In genomic region chrX:139766545-139766983, GRCh38 we compare ENCODE assay signal across 9 cellular contexts. TPM values are rescaled to one million over a fixed set of nuclear protein-coding genes. Genes with fewer than 3 reads are reported as not detected.
DNase-seq lines count a peak whose midpoint lies in the region; ATAC-seq, FAIRE-seq and TF ChIP-seq lines count a peak whose summit lies in the region.
"Had no signal": no experiment of that assay in that cellular context is flagged by ENCODE, and none has a peak within 500 bp of the region (broad histone marks: within the 10 kb centered on the region; RNA-seq: fewer than 3 reads in every experiment).

No MANE protein-coding gene starts in this region.

- no peaks in the 10 kb centered on the region for H3K27me3 Mint-ChIP-seq in activated naive CD8-positive, alpha-beta T cell treated with anti-CD3 and anti-CD28 coated beads, Interleukin-2, amount 50 U/mL, for 24 hours
- H3K27me3 Mint-ChIP-seq in Caco-2 (ENCODE audit: insufficient read depth, unreplicated experiment) = no peaks in the 10 kb centered on the region
- H3K27me3 Mint-ChIP-seq: progenitor cell of endocrine pancreas had no signal

- H3K27ac ChIP-seq in neuronal stem cell (replicated peaks; ENCODE audit: low read length) = no peak overlapping the region

- H3K9me3 Mint-ChIP-seq in activated naive CD8-positive, alpha-beta T cell treated with anti-CD3 and anti-CD28 coated beads, Interleukin-2, amount 50 U/mL, for 24 hours = no peaks in the 10 kb centered on the region
- H3K9me3 Mint-ChIP-seq in Caco-2 (ENCODE audit: unreplicated experiment) = no peaks in the 10 kb centered on the region

- H2AK5ac ChIP-seq in neuronal stem cell (ENCODE audit: low read depth, low read length) = no peak overlapping the region

- WGBS in neuronal stem cell (ENCODE audit: extremely low coverage in 2 of 2, insufficient read length in 2 of 2, insufficient replicate concordance in 1 of 2), 2 donors = no CpG with 5 or more reads among the region's 5 CpGs

- no peak overlapping the region for H4K8ac ChIP-seq in neuronal stem cell (ENCODE audit: low read depth, low read length)

- no peak overlapping the region for H2BK120ac ChIP-seq in neuronal stem cell (ENCODE audit: low read depth, low read length)

- no peak overlapping the region for H3K9ac ChIP-seq in neuronal stem cell (ENCODE audit: low read depth, low read length, poor library complexity)

- no peak overlapping the region for H2BK5ac ChIP-seq in neuronal stem cell (ENCODE audit: low read length)

- H3K18ac ChIP-seq in neuronal stem cell (ENCODE audit: low read length) = no peak overlapping the region

- no peak overlapping the region for H3K23ac ChIP-seq in neuronal stem cell (ENCODE audit: low read depth, low read length, poor library complexity)

- H2BK12ac ChIP-seq in neuronal stem cell (ENCODE audit: low read length) = no peak overlapping the region

- CTCF ChIA-PET in Caco-2 (lab: Charles Lee) = no interaction called here

- no peak overlapping the region for H3K4me2 ChIP-seq in neuronal stem cell (ENCODE audit: insufficient read depth, low read length, poor library complexity, severe bottlenecking)

- no peak overlapping the region for H3K14ac ChIP-seq in neuronal stem cell (ENCODE audit: low read length)

- H3K4me1 Mint-ChIP-seq in activated naive CD8-positive, alpha-beta T cell treated with anti-CD3 and anti-CD28 coated beads, Interleukin-2, amount 50 U/mL, for 24 hours = no peaks in the 10 kb centered on the region
- no peaks in the 10 kb centered on the region for H3K4me1 Mint-ChIP-seq in Caco-2 (ENCODE audit: low read depth, unreplicated experiment)

- no peaks in the 10 kb centered on the region for H3K27me3 ChIP-seq in Caco-2 (replicated peaks; ENCODE audit: control insufficient read depth, insufficient read depth, low read length)
- no peaks in the 10 kb centered on the region for H3K27me3 ChIP-seq in neuronal stem cell (ENCODE audit: control insufficient read depth in 3 of 3, insufficient read depth in 3 of 3, low read depth in 1 of 3, low read length in 3 of 3)

- intact Hi-C loops in Caco-2 (cut with micrococcal nuclease; ENCODE audit: unreplicated experiment) = no loop called here

- H2BK15ac ChIP-seq in neuronal stem cell (ENCODE audit: low read length) = no peak overlapping the region

- H4K91ac ChIP-seq in neuronal stem cell (ENCODE audit: low read depth, low read length, poor library complexity) = no peak overlapping the region

- no peak overlapping the region for H3K27ac Mint-ChIP-seq in activated naive CD8-positive, alpha-beta T cell treated with anti-CD3 and anti-CD28 coated beads, Interleukin-2, amount 50 U/mL, for 24 hours
- no peak overlapping the region for H3K27ac Mint-ChIP-seq in Caco-2 (ENCODE audit: unreplicated experiment)
- H3K27ac Mint-ChIP-seq: progenitor cell of endocrine pancreas had no signal

- TF ChIP-seq CTCF in Caco-2 (IDR thresholded peaks at IDR 0.05; ENCODE audit: insufficient read depth in 1 of 2, low read depth in 1 of 2, low read length in 1 of 2, severe bottlenecking in 1 of 2, unreplicated experiment in 1 of 2) = no peak

- peak; percentile 61 for ATAC-seq in GM21529 (IDR thresholded peaks at IDR 0.05; ENCODE audit: unreplicated experiment)
- ATAC-seq in HG03575 (IDR thresholded peaks at IDR 0.05; ENCODE audit: extremely low read depth, insufficient number of reproducible peaks, low FRiP score, unreplicated experiment) = peak; percentile 53
- peak; percentile 76 for ATAC-seq in activated naive CD8-positive, alpha-beta T cell treated with anti-CD3 and anti-CD28 coated beads, Interleukin-2, amount 50 U/mL, for 24 hours

- H3K4me3 Mint-ChIP-seq in activated naive CD8-positive, alpha-beta T cell treated with anti-CD3 and anti-CD28 coated beads, Interleukin-2, amount 50 U/mL, for 24 hours = no peak overlapping the region
- H3K4me3 Mint-ChIP-seq in Caco-2 (ENCODE audit: unreplicated experiment) = no peak overlapping the region

- peak; percentile 78 for FAIRE-seq in GM18507 (lab: Jason Lieb, UNC)

- H3K4ac ChIP-seq in neuronal stem cell (ENCODE audit: low read length) = no peak overlapping the region

- H3K36me3 Mint-ChIP-seq in activated naive CD8-positive, alpha-beta T cell treated with anti-CD3 and anti-CD28 coated beads, Interleukin-2, amount 50 U/mL, for 24 hours (ENCODE audit: low read depth) = peaks cover 22% of the 10 kb centered on the region
- H3K36me3 Mint-ChIP-seq in Caco-2 (ENCODE audit: insufficient read depth, unreplicated experiment) = peaks cover 6% of the 10 kb centered on the region

- no peaks in the 10 kb centered on the region for H3K36me3 ChIP-seq in Caco-2 (ENCODE audit: control insufficient read depth, insufficient read depth, low read length)
- peaks cover 0 to 10% of the 10 kb centered on the region in 2 donors for H3K36me3 ChIP-seq in neuronal stem cell (replicated peaks in 1 of 2; ENCODE audit: control insufficient read depth in 2 of 2, insufficient read depth in 2 of 2, low read length in 2 of 2)

- H3K9me3 ChIP-seq in Caco-2 (no peaks in the 10 kb centered on the region), neuronal stem cell (replicated peaks in 1 of 2; ENCODE audit: control insufficient read depth in 2 of 2, insufficient read depth in 1 of 2, low read depth in 1 of 2, low read length in 2 of 2) (no peaks in the 10 kb centered on the region)

- DNase-seq in GM18507 (ENCODE audit: extremely low spot score, insufficient read length, low read depth) (peak; percentile 1), NCI-H226 (no peak), Caco-2 (no peak), neuronal stem cell (ENCODE audit: low spot score) (no peak), GOT3 (lab: John Stamatoyannopoulos, UW) (no peak)
- DNase-seq in activated naive CD8-positive, alpha-beta T cell treated with anti-CD3 and anti-CD28 coated beads, Interleukin-2, amount 50 U/mL, for 24 hours = peak; percentile 10

- POLR2A ChIA-PET in Caco-2 (lab: Charles Lee) = no interaction called here

- H2AFZ ChIP-seq in neuronal stem cell (ENCODE audit: low read length) = no peak overlapping the region

- no peaks in the 10 kb centered on the region for H3K79me1 ChIP-seq in neuronal stem cell (ENCODE audit: low read depth, low read length)

- H3K4me1 ChIP-seq in Caco-2 (no peaks in the 10 kb centered on the region), neuronal stem cell (ENCODE audit: control insufficient read depth in 2 of 2, insufficient read depth in 1 of 2, low read depth in 1 of 2, low read length in 2 of 2) (no peaks in the 10 kb centered on the region)

- BruUV-seq in Caco-2 (replicated peaks; lab: Mats Ljungman, UMichigan) = no TSS peak

- no peak overlapping the region for H3K4me3 ChIP-seq in Caco-2 (ENCODE audit: low read depth, low read length)
- no peak overlapping the region for H3K4me3 ChIP-seq in neuronal stem cell (ENCODE audit: low read length in 2 of 2)

RNA-seq across cellular contexts. Expression of gene MCF2, which starts 58.6 kb away (rescaled TPM):
- total RNA-seq in Caco-2 (2022) = not detected in 2 replicates
- 0.08 TPM for polyA plus RNA-seq in neuronal stem cell (2013, experiment 1 of 2)
- 0.08 TPM for polyA plus RNA-seq in neuronal stem cell (2013, experiment 2 of 2)
- total RNA-seq: progenitor cell of endocrine pancreas had no signal

Comparison
In these comparisons a context has a peak if more than half of its experiments do, and no peak if none do; other contexts are left out.
1. DNase-seq: peak in GM18507 (single experiment) and activated naive CD8-positive, alpha-beta T cell treated with anti-CD3 and anti-CD28 coated beads, Interleukin-2, amount 50 U/mL, for 24 hours (single experiment); none in NCI-H226 (single experiment), Caco-2 (0 of 2), neuronal stem cell (single experiment) and GOT3 (single experiment).
2. Peak in every context shown above with its lines, with median percentiles within 50 percentile points of each other: ATAC-seq.